ENCODE assay signal across 19 cellular contexts in genomic region chr2:201472411-201472810, GRCh38. TPM values are rescaled to one million over a fixed set of nuclear protein-coding genes. Genes with fewer than 3 reads are reported as not detected.
DNase-seq lines count a peak whose midpoint lies in the region; ATAC-seq, FAIRE-seq and TF ChIP-seq lines count a peak whose summit lies in the region.
"Had no signal": no experiment of that assay in that cellular context is flagged by ENCODE, and none has a peak within 500 bp of the region (broad histone marks: within the 10 kb centered on the region; RNA-seq: fewer than 3 reads in every experiment).

No MANE protein-coding gene starts in this region.

- H2AFZ ChIP-seq in ACC112 (ENCODE audit: low read length, unreplicated experiment) (peak overlapping the region; percentile 46), astrocyte (ENCODE audit: low read depth, low read length) (no peak overlapping the region)

- H3K36me3 ChIP-seq in ACC112 (ENCODE audit: insufficient read depth, low read length), result peaks cover 31% of the 10 kb centered on the region
- peaks cover 17% of the 10 kb centered on the region for H3K36me3 ChIP-seq in astrocyte (ENCODE audit: insufficient read depth, low read length)

- TF ChIP-seq CTCF in astrocyte (IDR thresholded peaks at IDR 0.05; ENCODE audit: insufficient read depth, low read depth, low read length) (no peak), foreskin keratinocyte (conservative IDR thresholded peaks at IDR 0.05) (no peak), RWPE1 (conservative IDR thresholded peaks at IDR 0.05; ENCODE audit: low read depth) (no peak)

- CTCF ChIA-PET in RWPE1 (lab: Yijun Ruan, JAX), result no interaction called here

- no peaks in the 10 kb centered on the region for H3K27me3 ChIP-seq in ACC112 (ENCODE audit: insufficient read depth, low read length)
- no peaks in the 10 kb centered on the region for H3K27me3 ChIP-seq in astrocyte (ENCODE audit: insufficient read depth, low read length)
- no peaks in the 10 kb centered on the region for H3K27me3 ChIP-seq in foreskin keratinocyte
- H3K27me3 ChIP-seq: BE2C had no signal

- H3K9me3 Mint-ChIP-seq in astrocyte (ENCODE audit: unreplicated experiment), result no peaks in the 10 kb centered on the region
- H3K9me3 Mint-ChIP-seq: CD4-positive, CD25-positive, alpha-beta regulatory T cell had no signal

- H3K4me3 Mint-ChIP-seq in astrocyte (ENCODE audit: unreplicated experiment), result no peak overlapping the region
- H3K4me3 Mint-ChIP-seq: CD4-positive, CD25-positive, alpha-beta regulatory T cell had no signal

- no peak overlapping the region for H3K9ac ChIP-seq in astrocyte (ENCODE audit: low read length)

- H3K27ac ChIP-seq in ACC112 (ENCODE audit: low read depth, low read length) (peak overlapping the region; percentile 77), astrocyte (ENCODE audit: low read depth, low read length) (peak overlapping the region; percentile 18), foreskin keratinocyte (no peak overlapping the region), RWPE1 (no peak overlapping the region)
- H3K27ac ChIP-seq: HL-60 had no signal

- H3K79me2 ChIP-seq in ACC112 (ENCODE audit: control insufficient read depth, insufficient read depth, low read length, unreplicated experiment) (no peaks in the 10 kb centered on the region), astrocyte (ENCODE audit: insufficient read depth, low read length) (no peaks in the 10 kb centered on the region)

- peak; percentile 20 for FAIRE-seq in astrocyte (lab: Jason Lieb, UNC)

- ATAC-seq in foreskin keratinocyte (peak; percentile 28), HG03045 (IDR thresholded peaks at IDR 0.05; ENCODE audit: unreplicated experiment) (no peak)

- peak overlapping the region; percentile 24; the same call in 1 of the 2 replicates for H3K4me3 ChIP-seq in ACC112 (ENCODE audit: low read depth, low read length)
- no peak overlapping the region for H3K4me3 ChIP-seq in astrocyte (ENCODE audit: insufficient read depth, low read depth, low read length)

- POLR2A ChIA-PET in RWPE1 (lab: Yijun Ruan, JAX; ENCODE audit: low non-redundant PET), result no interaction called here

- H3K27ac Mint-ChIP-seq in astrocyte (ENCODE audit: unreplicated experiment), result no peak overlapping the region
- H3K27ac Mint-ChIP-seq: CD4-positive, CD25-positive, alpha-beta regulatory T cell had no signal

- peak; percentile 64 for DNase-seq in HCEC 1CT
- no peak for DNase-seq in astrocyte (ENCODE audit: low read depth)
- no peak for DNase-seq in foreskin keratinocyte
- DNase-seq in RWPE1 (ENCODE audit: low spot score), result no peak
- no peak for DNase-seq in NCI-H748 treated with DMSO at 0.1 percent for 48 hours (lab: John Stamatoyannopoulos, UW)
- DNase-seq in GF-D8 (lab: John Stamatoyannopoulos, UW), result no peak
- DNase-seq: 8988T; BE2C; CD4-positive, CD25-positive, alpha-beta regulatory T cell; DMS153; NCI-H1417 treated with DMSO at 0.1 percent for 48 hours; NCI-H1930; NCI-H2171; NCI-H526 treated with DMSO at 0.1 percent for 48 hours; NK-92 treated with Interleukin-12 subunit alpha and Interleukin-12 subunit beta, amount 100 ng/mL, for 24 hours; SHP77 had no signal

- H3K36me3 Mint-ChIP-seq in astrocyte (ENCODE audit: low read depth, unreplicated experiment), result peaks cover 15% of the 10 kb centered on the region

- H3K4me2 ChIP-seq in astrocyte (ENCODE audit: low read length), result peak overlapping the region; percentile 13

- no peaks in the 10 kb centered on the region for H4K20me1 ChIP-seq in astrocyte (ENCODE audit: insufficient read depth, low read length)

- H3K4me1 Mint-ChIP-seq in astrocyte (ENCODE audit: low read depth, unreplicated experiment), result peaks cover 7% of the 10 kb centered on the region

- H3K4me1 ChIP-seq in ACC112 (ENCODE audit: control insufficient read depth, insufficient read depth, low read length, unreplicated experiment) (peaks cover 33% of the 10 kb centered on the region), astrocyte (ENCODE audit: insufficient read depth, low read length) (peaks cover 10% of the 10 kb centered on the region), foreskin keratinocyte (peaks cover 16% of the 10 kb centered on the region)
- H3K4me1 ChIP-seq: BE2C had no signal

- H3K9me3 ChIP-seq in astrocyte (ENCODE audit: insufficient read depth, low read depth, low read length), result no peaks in the 10 kb centered on the region
- H3K9me3 ChIP-seq: BE2C had no signal

- H3K27me3 Mint-ChIP-seq in astrocyte (ENCODE audit: low read depth, unreplicated experiment), result no peaks in the 10 kb centered on the region
- H3K27me3 Mint-ChIP-seq: CD4-positive, CD25-positive, alpha-beta regulatory T cell had no signal

RNA-seq across cellular contexts. Expression of gene STRADB, which starts 20.9 kb away (rescaled TPM):
- total RNA-seq in astrocyte (39.9 and 40.5 TPM in 2 replicates), foreskin keratinocyte (19.0 and 19.7 TPM in 2 replicates)
- polyA plus RNA-seq in foreskin keratinocyte, result 11.8 and 15.4 TPM in 2 replicates

RNA-seq across cellular contexts. Expression of gene TRAK2, which starts 21.2 kb away (rescaled TPM):
- total RNA-seq in astrocyte (38.8 and 39.1 TPM in 2 replicates), foreskin keratinocyte (11.7 and 12.5 TPM in 2 replicates)
- 2.8 and 3.2 TPM in 2 replicates for polyA plus RNA-seq in foreskin keratinocyte

Comparison
In these comparisons a context has a peak if more than half of its experiments do, and no peak if none do; other contexts are left out.
1. H3K27ac ChIP-seq: peak in ACC112 (single experiment) and astrocyte (single experiment); none in foreskin keratinocyte (single experiment) and RWPE1 (single experiment).